ENCODE assay signal across 9 cellular contexts in the genomic region with DNA sequence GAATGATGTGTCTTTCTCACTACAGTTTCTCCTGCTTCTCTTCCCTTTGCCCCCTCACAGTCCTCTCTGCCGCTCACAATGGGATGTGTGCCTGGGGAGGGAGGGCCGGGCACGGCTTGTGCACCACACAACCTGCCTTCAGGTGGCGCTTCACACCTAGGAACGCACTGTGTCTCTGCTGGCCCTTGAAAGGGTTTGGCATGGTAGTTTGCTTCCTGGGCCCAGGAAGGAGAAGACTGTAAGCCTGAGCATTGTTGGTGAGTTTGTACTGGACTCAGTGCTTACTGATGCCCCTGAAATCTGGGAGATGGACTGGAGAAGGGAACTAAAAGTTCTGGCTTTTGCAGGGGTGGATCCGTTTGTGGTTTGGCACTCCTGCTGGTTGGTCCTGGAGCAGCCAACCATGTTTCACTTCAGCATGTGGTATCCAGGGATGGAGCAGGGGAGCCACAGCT. TPM values are rescaled to one million over a fixed set of nuclear protein-coding genes. Genes with fewer than 3 reads are reported as not detected.
DNase-seq lines count a peak whose midpoint lies in the region; ATAC-seq and TF ChIP-seq lines count a peak whose summit lies in the region.
"Had no signal": no experiment of that assay in that cellular context is flagged by ENCODE, and none has a peak within 500 bp of the region (broad histone marks: within the 10 kb centered on the region; RNA-seq: fewer than 3 reads in every experiment).

No MANE protein-coding gene starts in this region.

- no peak overlapping the region for H3K4ac ChIP-seq in mesendoderm (ENCODE audit: low read depth, low read length)

- no peaks in the 10 kb centered on the region for H3K9me3 ChIP-seq in DND-41 (ENCODE audit: insufficient read depth, low read length, severe bottlenecking)

- H3K4me3 ChIP-seq in DND-41 (ENCODE audit: low read depth in 1 of 2, low read length in 2 of 2): no peak overlapping the region
- no peak overlapping the region for H3K4me3 ChIP-seq in astrocyte of the spinal cord (ENCODE audit: low read depth, low read length)
- no peak overlapping the region for H3K4me3 ChIP-seq in mesendoderm (ENCODE audit: low read length)

- H2AFZ ChIP-seq in DND-41 (ENCODE audit: low read depth, low read length): no peak overlapping the region

- no peak overlapping the region for H2BK15ac ChIP-seq in mesendoderm (replicated peaks; ENCODE audit: low read depth)

- H3K79me2 ChIP-seq in DND-41 (ENCODE audit: insufficient read depth, low read length): no peaks in the 10 kb centered on the region
- H3K79me2 ChIP-seq in mesendoderm (ENCODE audit: control insufficient read depth, insufficient read depth, low read length): no peaks in the 10 kb centered on the region

- no peak overlapping the region for H4K8ac ChIP-seq in mesendoderm (ENCODE audit: low read depth, low read length)

- no peak overlapping the region for H2BK5ac ChIP-seq in mesendoderm (ENCODE audit: low read length)

- no peak overlapping the region for H3K18ac ChIP-seq in mesendoderm (ENCODE audit: low read length)

- DNase-seq in DND-41 (no peak), HT-29 (ENCODE audit: low spot score) (peak; percentile 80), astrocyte of the spinal cord (ENCODE audit: low read depth, low spot score) (peak; percentile 24), mesendoderm (peak; percentile 79), NCI-H1105 treated with DMSO at 0.1 percent for 48 hours (lab: John Stamatoyannopoulos, UW) (no peak), GM19240 (ENCODE audit: insufficient read length, low spot score) (no peak)
- no peak for DNase-seq in stimulated activated CD4-positive, alpha-beta T cell treated with anti-CD3 and anti-CD28 coated beads, Interleukin-4, amount 100 ng/mL, for 1 hour

- H3K4me1 ChIP-seq in DND-41 (ENCODE audit: insufficient read depth, low read length) (no peaks in the 10 kb centered on the region), mesendoderm (ENCODE audit: control insufficient read depth, low read depth, low read length) (peaks cover 2% of the 10 kb centered on the region)

- H2AK5ac ChIP-seq in mesendoderm (ENCODE audit: low read length): peak overlapping the region; percentile 87

- no peaks in the 10 kb centered on the region for H3K36me3 ChIP-seq in DND-41 (ENCODE audit: insufficient read depth, low read length)
- H3K36me3 ChIP-seq in mesendoderm (ENCODE audit: control insufficient read depth, insufficient read depth, low read length): peaks cover 2% of the 10 kb centered on the region

- H3K27ac ChIP-seq in DND-41 (ENCODE audit: low read length) (no peak overlapping the region), mesendoderm (ENCODE audit: low read depth, low read length) (no peak overlapping the region)

- H3K9ac ChIP-seq in DND-41 (ENCODE audit: low read depth, low read length) (no peak overlapping the region), mesendoderm (ENCODE audit: low read length) (peak overlapping the region; percentile 24)

- no CpG with 5 or more reads among the region's 6 CpGs for WGBS in mesendoderm (ENCODE audit: extremely low coverage, insufficient coverage, low lambda C conversion rate)

- no peaks in the 10 kb centered on the region for H3K27me3 ChIP-seq in DND-41 (ENCODE audit: insufficient read depth, low read length, poor library complexity)
- H3K27me3 ChIP-seq in mesendoderm (ENCODE audit: insufficient read depth, low read length, poor library complexity): no peaks in the 10 kb centered on the region

- ATAC-seq in DND-41 (ENCODE audit: insufficient read depth, low read depth) (peak; percentile 44; the same call in 2 of the 3 replicates), GM21529 (IDR thresholded peaks at IDR 0.05; ENCODE audit: unreplicated experiment) (no peak)

- no peak overlapping the region for H3K23ac ChIP-seq in mesendoderm (ENCODE audit: low read length)

- H3K79me1 ChIP-seq in mesendoderm (ENCODE audit: low read length): peaks cover 8% of the 10 kb centered on the region

- H3K4me2 ChIP-seq in DND-41 (ENCODE audit: insufficient read depth, low read length): no peak overlapping the region
- no peak overlapping the region for H3K4me2 ChIP-seq in mesendoderm (ENCODE audit: low read length)

- no peaks in the 10 kb centered on the region for H4K20me1 ChIP-seq in DND-41 (ENCODE audit: insufficient read depth, low read length)

- TF ChIP-seq CTCF in DND-41 (IDR thresholded peaks at IDR 0.05; ENCODE audit: borderline replicate concordance, extremely low read depth, low read length, poor library complexity, severe bottlenecking): peak; percentile 41
- no peak for TF ChIP-seq CTCF in astrocyte of the spinal cord (IDR thresholded peaks at IDR 0.05; ENCODE audit: low read depth, low read length)

- H4K5ac ChIP-seq in mesendoderm (ENCODE audit: low read length): no peak overlapping the region

- peak overlapping the region; percentile 62 for H3K56ac ChIP-seq in mesendoderm (ENCODE audit: low read length)

- H2BK120ac ChIP-seq in mesendoderm (ENCODE audit: low read depth, low read length): no peak overlapping the region

- in situ Hi-C loops in astrocyte of the spinal cord (cut with HindIII; ENCODE audit: low sequenced_read_pairs): no loop called here

RNA-seq across cellular contexts. Expression of gene ALPK3, which starts 9.2 kb away (rescaled TPM):
- total RNA-seq in HT-29 (2014; rRNA removed; shearing (Covaris generic)): 66.1 and 73.9 TPM in 2 replicates
- 9.9 TPM for polyA plus RNA-seq in mesendoderm (2013, experiment 1 of 2)
- polyA plus RNA-seq in mesendoderm (2013, experiment 2 of 2): 9.9 TPM

RNA-seq across cellular contexts. Expression of gene SLC28A1, which starts 58.1 kb away (rescaled TPM):
- total RNA-seq in HT-29 (2014; rRNA removed; shearing (Covaris generic)): 0.08 and 0.13 TPM in 2 replicates
- not detected for polyA plus RNA-seq in mesendoderm (2013, experiment 1 of 2)
- not detected for polyA plus RNA-seq in mesendoderm (2013, experiment 2 of 2)
- total RNA-seq: glomerular endothelial cell had no signal

Comparison
In these comparisons a context has a peak if more than half of its experiments do, and no peak if none do; other contexts are left out.
1. DNase-seq: peak in HT-29 (single experiment), astrocyte of the spinal cord (single experiment) and mesendoderm (single experiment); none in DND-41 (single experiment), NCI-H1105 treated with DMSO at 0.1 percent for 48 hours (single experiment), GM19240 (single experiment) and stimulated activated CD4-positive, alpha-beta T cell treated with anti-CD3 and anti-CD28 coated beads, Interleukin-4, amount 100 ng/mL, for 1 hour (single experiment).